Comparison of ENCODE assay signal across 8 cellular contexts in the genomic region with DNA sequence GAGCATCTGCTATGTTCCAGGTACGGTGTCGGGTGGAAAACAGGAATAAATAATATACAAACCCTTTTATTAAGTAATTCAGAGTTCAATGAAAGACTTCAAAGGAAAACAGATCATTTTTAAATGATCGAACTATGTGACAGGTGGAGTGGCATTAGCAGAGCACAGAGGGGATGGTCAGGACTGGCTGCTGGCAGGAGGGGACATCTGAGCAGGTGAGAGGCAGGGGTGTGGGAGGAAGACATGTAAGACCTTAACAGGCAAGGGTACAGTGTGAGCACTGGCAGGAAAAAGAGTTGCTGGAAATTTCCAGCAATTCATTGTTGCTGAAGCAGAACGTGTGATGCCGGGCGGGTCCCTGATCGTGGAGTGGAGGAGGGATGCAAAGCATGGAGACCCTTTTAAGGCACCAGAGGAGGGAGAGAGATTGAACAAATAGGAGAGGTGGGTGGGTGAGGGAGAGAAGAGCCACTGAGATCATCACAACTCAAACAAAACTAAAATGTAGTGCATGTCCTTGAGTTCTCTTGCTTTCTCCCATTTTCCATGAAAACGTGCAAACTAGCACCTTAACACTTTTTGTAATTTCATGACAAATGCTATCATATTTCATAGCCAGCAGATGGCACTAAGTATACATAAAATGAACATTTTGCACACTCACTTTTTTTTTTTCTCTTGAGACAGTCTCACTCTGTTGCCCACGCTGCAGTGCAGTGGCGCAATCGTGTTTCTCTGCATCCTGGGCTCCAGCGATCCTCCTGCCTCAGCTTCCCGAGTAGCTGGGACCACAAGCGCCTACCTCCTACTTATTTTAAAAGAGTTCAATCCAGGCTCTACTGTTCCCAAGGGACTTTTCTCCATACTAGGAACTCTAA. TPM values are rescaled to one million over a fixed set of nuclear protein-coding genes. Genes with fewer than 3 reads are reported as not detected.
DNase-seq lines count a peak whose midpoint lies in the region; ATAC-seq and TF ChIP-seq lines count a peak whose summit lies in the region.
"Not testable (repeated sequence)": the region's sequence is repeated elsewhere in the genome, so short reads cannot be mapped to it uniquely, and the experiment has no call there.

No MANE protein-coding gene starts in this region.

- not testable (repeated sequence) for H3K36me3 ChIP-seq in neural cell (ENCODE audit: insufficient read depth, low read length)

- TF ChIP-seq CTCF in RWPE1 (conservative IDR thresholded peaks at IDR 0.05; ENCODE audit: low read depth) (peak; percentile 33), astrocyte of the spinal cord (IDR thresholded peaks at IDR 0.05; ENCODE audit: low read depth, low read length) (peak; percentile 5), neural cell (IDR thresholded peaks at IDR 0.05; ENCODE audit: poor library complexity, severe bottlenecking) (peak; percentile 75)

- H3K4me3 ChIP-seq in astrocyte of the spinal cord (ENCODE audit: low read depth, low read length); neural cell (ENCODE audit: low read length): not testable (repeated sequence)

- not testable (repeated sequence) for H3K9ac ChIP-seq in neural cell (ENCODE audit: low read length)

- not testable (repeated sequence) for H3K27me3 ChIP-seq in neural cell (ENCODE audit: insufficient read depth, low read depth, low read length)

- TF ChIP-seq EP300 in neural cell (conservative IDR thresholded peaks at IDR 0.05; ENCODE audit: poor library complexity, severe bottlenecking) = not testable (repeated sequence)

- POLR2A ChIA-PET in RWPE1 (lab: Yijun Ruan, JAX; ENCODE audit: low non-redundant PET) = not testable (repeated sequence)

- H3K27ac ChIP-seq in RWPE1; neural cell (ENCODE audit: low read length): not testable (repeated sequence)

- ATAC-seq in GM18511 (IDR thresholded peaks at IDR 0.05; ENCODE audit: unreplicated experiment) = peak; percentile 76
- ATAC-seq in HG03378 (IDR thresholded peaks at IDR 0.05; ENCODE audit: unreplicated experiment) = peak; percentile 72

- H3K79me2 ChIP-seq in neural cell (replicated peaks; ENCODE audit: insufficient read depth, low read length) = not testable (repeated sequence)

- in situ Hi-C loops in astrocyte of the spinal cord (cut with HindIII; ENCODE audit: low sequenced_read_pairs) = not testable (repeated sequence)

- H3K9me3 ChIP-seq in neural cell (ENCODE audit: low read length) = not testable (repeated sequence)

- intact Hi-C loops in head of caudate nucleus (cut with DNase I) = not testable (repeated sequence)

- H2AFZ ChIP-seq in neural cell (ENCODE audit: low read depth, low read length) = not testable (repeated sequence)

- H3K4me2 ChIP-seq in neural cell (ENCODE audit: low read length) = not testable (repeated sequence)

- not testable (repeated sequence) for H4K20me1 ChIP-seq in neural cell (ENCODE audit: insufficient read depth)

- H3F3A ChIP-seq in neural cell (ENCODE audit: insufficient read depth, low read length, poor library complexity, severe bottlenecking) = not testable (repeated sequence)

- not testable (repeated sequence) for H3K9me2 ChIP-seq in neural cell (ENCODE audit: insufficient read depth, low read length)

- CTCF ChIA-PET in RWPE1 (lab: Yijun Ruan, JAX) = not testable (repeated sequence)

- TF ChIP-seq RAD21 in neural cell (conservative IDR thresholded peaks at IDR 0.05) = peak; percentile 76

- peak; percentile 38 for DNase-seq in Ammon's horn (ENCODE audit: low spot score)
- DNase-seq in NCI-H1694 treated with DMSO at 0.1 percent for 48 hours (lab: John Stamatoyannopoulos, UW) = peak; percentile 33
- not testable (repeated sequence) for DNase-seq in RWPE1 (ENCODE audit: low spot score)
- DNase-seq in astrocyte of the spinal cord (ENCODE audit: low read depth, low spot score) = peak; percentile 6
- peak in 28 of 42 donors; percentile 4 to 59 (median 27) for DNase-seq in head of caudate nucleus

TF ChIP-seq in neural cell, 6 proteins besides CTCF, POLR2A, EP300 and RAD21:
- peak; percentile 84 for TF ChIP-seq SMC3 (conservative IDR thresholded peaks at IDR 0.05; ENCODE audit: poor library complexity)

RNA-seq across cellular contexts. Expression of a gene that starts 35.9 kb away (rescaled TPM):
- polyA plus RNA-seq in neural cell = 3.5 and 6.3 TPM in 2 replicates
- 7.5 and 7.8 TPM in 2 replicates for polyA minus RNA-seq in neural cell

Comparison
In these comparisons a context has a peak if more than half of its experiments do, and no peak if none do; other contexts are left out.
1. CTCF ChIP-seq: peak in every context shown above with its lines; median percentile 75 in neural cell; 33 in RWPE1; 5 in astrocyte of the spinal cord.